Comparison of ENCODE assay signal across 2 cellular contexts in the genomic region with DNA sequence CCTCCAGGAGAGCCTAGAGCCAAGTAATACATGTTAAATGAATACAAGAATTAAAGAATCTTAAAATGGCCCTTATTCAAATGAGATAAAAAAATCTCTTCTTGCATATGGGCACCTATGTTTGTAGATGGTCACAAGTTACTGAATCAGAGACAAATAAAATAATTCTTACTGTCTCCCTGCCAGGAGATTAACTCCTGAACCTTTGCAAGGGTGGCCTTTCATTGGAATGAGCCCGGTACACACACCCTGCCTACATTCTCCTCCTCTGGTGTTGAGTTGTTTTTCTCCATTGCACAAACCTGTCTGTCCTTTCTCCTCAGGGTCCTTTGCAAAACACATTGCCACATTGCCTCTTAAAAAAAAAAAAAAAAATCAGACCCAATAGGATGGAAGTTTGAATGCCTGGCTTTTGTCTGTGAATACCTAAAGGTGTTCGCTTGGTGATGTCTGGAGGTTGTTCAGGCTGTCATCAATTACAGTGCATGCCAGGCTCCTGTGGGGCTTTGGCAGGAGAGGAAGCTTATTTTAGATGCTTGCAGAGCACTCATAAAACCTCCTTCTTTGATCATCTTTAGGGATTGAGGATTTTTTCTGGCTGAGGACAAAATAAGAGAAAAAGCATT.
TF ChIP-seq lines count a peak whose summit lies in the region.

No MANE protein-coding gene starts in this region.

TF ChIP-seq in HEK293, 187 proteins besides CTCF, POLR2A, EP300 and RAD21:
- TF ChIP-seq BCL11A (tag by site-specific recombination; IDR thresholded peaks at IDR 0.05; ENCODE audit: low read depth) (no peak), KLF8 (tag by site-specific recombination; IDR thresholded peaks at IDR 0.05) (no peak), ZBTB17 (tag by site-specific recombination; IDR thresholded peaks at IDR 0.05) (peak; percentile 75), ZNF791 (tag by site-specific recombination; IDR thresholded peaks at IDR 0.05) (no peak), OVOL3 (tag by site-specific recombination; IDR thresholded peaks at IDR 0.05) (no peak)

TF ChIP-seq in HepG2, 621 proteins besides CTCF, POLR2A, EP300 and RAD21:
- TF ChIP-seq ZNF768 (CRISPR knock-in tag; IDR thresholded peaks at IDR 0.05): no peak
- no peak for TF ChIP-seq ZNF557 (CRISPR knock-in tag; IDR thresholded peaks at IDR 0.05)
- no peak for TF ChIP-seq KDM6A (CRISPR knock-in tag; IDR thresholded peaks at IDR 0.05; ENCODE audit: low read depth)
- no peak for TF ChIP-seq ISX (CRISPR knock-in tag; conservative IDR thresholded peaks at IDR 0.05)
- TF ChIP-seq, protein P1, sequence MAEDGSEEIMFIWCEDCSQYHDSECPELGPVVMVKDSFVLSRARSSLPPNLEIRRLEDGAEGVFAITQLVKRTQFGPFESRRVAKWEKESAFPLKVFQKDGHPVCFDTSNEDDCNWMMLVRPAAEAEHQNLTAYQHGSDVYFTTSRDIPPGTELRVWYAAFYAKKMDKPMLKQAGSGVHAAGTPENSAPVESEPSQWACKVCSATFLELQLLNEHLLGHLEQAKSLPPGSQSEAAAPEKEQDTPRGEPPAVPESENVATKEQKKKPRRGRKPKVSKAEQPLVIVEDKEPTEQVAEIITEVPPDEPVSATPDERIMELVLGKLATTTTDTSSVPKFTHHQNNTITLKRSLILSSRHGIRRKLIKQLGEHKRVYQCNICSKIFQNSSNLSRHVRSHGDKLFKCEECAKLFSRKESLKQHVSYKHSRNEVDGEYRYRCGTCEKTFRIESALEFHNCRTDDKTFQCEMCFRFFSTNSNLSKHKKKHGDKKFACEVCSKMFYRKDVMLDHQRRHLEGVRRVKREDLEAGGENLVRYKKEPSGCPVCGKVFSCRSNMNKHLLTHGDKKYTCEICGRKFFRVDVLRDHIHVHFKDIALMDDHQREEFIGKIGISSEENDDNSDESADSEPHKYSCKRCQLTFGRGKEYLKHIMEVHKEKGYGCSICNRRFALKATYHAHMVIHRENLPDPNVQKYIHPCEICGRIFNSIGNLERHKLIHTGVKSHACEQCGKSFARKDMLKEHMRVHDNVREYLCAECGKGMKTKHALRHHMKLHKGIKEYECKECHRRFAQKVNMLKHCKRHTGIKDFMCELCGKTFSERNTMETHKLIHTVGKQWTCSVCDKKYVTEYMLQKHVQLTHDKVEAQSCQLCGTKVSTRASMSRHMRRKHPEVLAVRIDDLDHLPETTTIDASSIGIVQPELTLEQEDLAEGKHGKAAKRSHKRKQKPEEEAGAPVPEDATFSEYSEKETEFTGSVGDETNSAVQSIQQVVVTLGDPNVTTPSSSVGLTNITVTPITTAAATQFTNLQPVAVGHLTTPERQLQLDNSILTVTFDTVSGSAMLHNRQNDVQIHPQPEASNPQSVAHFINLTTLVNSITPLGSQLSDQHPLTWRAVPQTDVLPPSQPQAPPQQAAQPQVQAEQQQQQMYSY (CRISPR knock-in tag; IDR thresholded peaks at IDR 0.05): no peak
